In the genomic region with DNA sequence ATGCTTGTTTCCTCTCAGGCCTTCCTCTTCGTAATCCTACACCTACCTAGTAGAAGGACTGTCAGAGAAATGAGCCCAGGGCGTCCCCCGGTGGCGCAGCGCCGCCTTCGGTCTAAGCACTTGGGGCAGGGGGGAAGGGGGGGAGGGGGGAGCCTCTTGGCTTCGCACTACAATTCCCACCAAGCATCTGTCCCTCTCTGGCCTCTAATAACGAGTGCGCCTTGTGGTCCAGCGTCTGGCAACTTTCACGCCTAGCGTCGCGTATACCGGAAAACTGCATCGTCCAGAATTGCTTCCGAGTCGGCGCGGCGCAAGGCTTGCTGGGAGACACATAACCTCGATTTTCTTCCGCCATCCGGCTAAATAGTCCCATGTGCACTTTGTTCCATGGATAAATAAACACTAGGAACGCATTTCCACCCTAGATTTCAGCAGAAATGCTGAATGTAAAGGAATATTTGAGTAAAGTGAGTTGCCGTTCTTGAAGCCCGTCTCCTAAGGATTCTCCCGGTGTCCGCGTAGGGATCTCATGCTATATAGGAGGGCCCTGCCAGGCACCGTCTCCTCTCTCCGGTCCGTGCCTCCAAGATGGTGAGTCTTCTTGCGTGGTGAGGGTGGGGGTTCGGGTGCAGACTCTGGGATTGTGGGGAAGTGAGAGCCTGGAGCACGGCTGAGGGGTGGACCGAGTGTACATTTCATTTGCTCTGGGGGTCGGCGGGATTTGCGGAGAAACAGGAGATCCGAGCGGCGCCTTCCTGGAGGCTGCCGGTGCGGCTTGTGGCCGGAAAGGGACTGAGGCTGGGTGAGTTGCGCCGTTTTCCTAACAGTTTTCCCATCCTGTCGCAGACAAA, we compare ENCODE assay signal across 1 cellular context.
A peak's percentile ranks its signal among the peaks of the same experiment; 100 is the strongest.
TF ChIP-seq lines count a peak whose summit lies in the region.

A gene (plus strand): TSS at position 340 of the 851 bp plus-strand sequence. CDS start 249 bp downstream, at position 589.

TF ChIP-seq in HEK293, 187 proteins besides CTCF, POLR2A, EP300 and RAD21 (continued from another document and continues in another):
- TF ChIP-seq, protein P1, sequence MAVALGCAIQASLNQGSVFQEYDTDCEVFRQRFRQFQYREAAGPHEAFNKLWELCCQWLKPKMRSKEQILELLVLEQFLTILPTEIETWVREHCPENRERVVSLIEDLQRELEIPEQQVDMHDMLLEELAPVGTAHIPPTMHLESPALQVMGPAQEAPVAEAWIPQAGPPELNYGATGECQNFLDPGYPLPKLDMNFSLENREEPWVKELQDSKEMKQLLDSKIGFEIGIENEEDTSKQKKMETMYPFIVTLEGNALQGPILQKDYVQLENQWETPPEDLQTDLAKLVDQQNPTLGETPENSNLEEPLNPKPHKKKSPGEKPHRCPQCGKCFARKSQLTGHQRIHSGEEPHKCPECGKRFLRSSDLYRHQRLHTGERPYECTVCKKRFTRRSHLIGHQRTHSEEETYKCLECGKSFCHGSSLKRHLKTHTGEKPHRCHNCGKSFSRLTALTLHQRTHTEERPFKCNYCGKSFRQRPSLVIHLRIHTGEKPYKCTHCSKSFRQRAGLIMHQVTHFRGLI (tag by site-specific recombination; IDR thresholded peaks at IDR 0.05), result peak; percentile 41; the same call in 1 of the 2 replicates
- TF ChIP-seq GLIS1 (tag by site-specific recombination; IDR thresholded peaks at IDR 0.05) (peak; percentile 47; the same call in 1 of the 2 replicates), ZNF626 (tag by site-specific recombination; IDR thresholded peaks at IDR 0.05) (no peak), ZIC2 (tag by site-specific recombination; IDR thresholded peaks at IDR 0.05) (peak; percentile 55), OVOL3 (tag by site-specific recombination; IDR thresholded peaks at IDR 0.05) (peak; percentile 70; the same call in 1 of the 2 replicates), ZNF19 (tag by site-specific recombination; IDR thresholded peaks at IDR 0.05; ENCODE audit: low read depth) (no peak), ZXDB (tag by site-specific recombination; IDR thresholded peaks at IDR 0.05) (peak; percentile 99), ZNF10 (tag by site-specific recombination; IDR thresholded peaks at IDR 0.05) (peak; percentile 84), ZNF600 (tag by site-specific recombination; IDR thresholded peaks at IDR 0.05) (peak; percentile 66; the same call in 1 of the 2 replicates), IKZF3 (tag by site-specific recombination; IDR thresholded peaks at IDR 0.05) (no peak), WT1 (tag by site-specific recombination; IDR thresholded peaks at IDR 0.05) (peak; percentile 71; the same call in 1 of the 2 replicates), ZNF274 (IDR thresholded peaks at IDR 0.05; ENCODE audit: low read length) (no peak), ZNF274 (tag by site-specific recombination; IDR thresholded peaks at IDR 0.05; ENCODE audit: borderline replicate concordance) (no peak), ZNF223 (tag by site-specific recombination; IDR thresholded peaks at IDR 0.05) (0 out of 2 replicates have a peak, but pooled peaks have one; percentile 41), ZEB2 (tag by site-specific recombination; IDR thresholded peaks at IDR 0.05) (peak; percentile 100), EGR2 (tag by site-specific recombination; IDR thresholded peaks at IDR 0.05; ENCODE audit: low read depth) (no peak), REPIN1 (tag by site-specific recombination; IDR thresholded peaks at IDR 0.05; ENCODE audit: low read depth) (peak; percentile 93), ZNF239 (tag by site-specific recombination; IDR thresholded peaks at IDR 0.05) (no peak), SETDB1 (IDR thresholded peaks at IDR 0.05; ENCODE audit: insufficient read length, low read length) (peak; percentile 16), ZNF843 (tag by site-specific recombination; IDR thresholded peaks at IDR 0.05) (peak; percentile 77), HOXA7 (CRISPR knock-in tag; IDR thresholded peaks at IDR 0.05; ENCODE audit: borderline replicate concordance) (no peak), YY1 (tag by site-specific recombination; IDR thresholded peaks at IDR 0.05) (peak; percentile 94), ZNF140 (tag by site-specific recombination; IDR thresholded peaks at IDR 0.05) (no peak), ZNF830 (tag by site-specific recombination; IDR thresholded peaks at IDR 0.05; ENCODE audit: low read depth) (no peak), ZNF544 (tag by site-specific recombination; IDR thresholded peaks at IDR 0.05) (no peak), ZNF121 (tag by site-specific recombination; IDR thresholded peaks at IDR 0.05) (no peak), ZNF157 (tag by site-specific recombination; IDR thresholded peaks at IDR 0.05) (0 out of 2 replicates have a peak, but pooled peaks have one; percentile 47), ZNF423 (tag by site-specific recombination; IDR thresholded peaks at IDR 0.05) (no peak), ZNF48 (tag by site-specific recombination; IDR thresholded peaks at IDR 0.05) (no peak), ZFP3 (tag by site-specific recombination; IDR thresholded peaks at IDR 0.05; ENCODE audit: low read depth) (no peak), ZNF138 (tag by site-specific recombination; IDR thresholded peaks at IDR 0.05; ENCODE audit: borderline replicate concordance) (no peak), ZNF623 (tag by site-specific recombination; IDR thresholded peaks at IDR 0.05) (peak; percentile 61), ZFP69B (tag by site-specific recombination; IDR thresholded peaks at IDR 0.05) (peak; percentile 90), ZNF211 (tag by site-specific recombination; IDR thresholded peaks at IDR 0.05; ENCODE audit: low read depth) (no peak), ZNF202 (tag by site-specific recombination; IDR thresholded peaks at IDR 0.05; ENCODE audit: borderline replicate concordance) (no peak), ZSCAN23 (tag by site-specific recombination; IDR thresholded peaks at IDR 0.05) (peak; percentile 96), ZNF433 (tag by site-specific recombination; IDR thresholded peaks at IDR 0.05; ENCODE audit: low read depth) (no peak), ZNF184 (tag by site-specific recombination; IDR thresholded peaks at IDR 0.05) (no peak)
- TF ChIP-seq, protein P2, sequence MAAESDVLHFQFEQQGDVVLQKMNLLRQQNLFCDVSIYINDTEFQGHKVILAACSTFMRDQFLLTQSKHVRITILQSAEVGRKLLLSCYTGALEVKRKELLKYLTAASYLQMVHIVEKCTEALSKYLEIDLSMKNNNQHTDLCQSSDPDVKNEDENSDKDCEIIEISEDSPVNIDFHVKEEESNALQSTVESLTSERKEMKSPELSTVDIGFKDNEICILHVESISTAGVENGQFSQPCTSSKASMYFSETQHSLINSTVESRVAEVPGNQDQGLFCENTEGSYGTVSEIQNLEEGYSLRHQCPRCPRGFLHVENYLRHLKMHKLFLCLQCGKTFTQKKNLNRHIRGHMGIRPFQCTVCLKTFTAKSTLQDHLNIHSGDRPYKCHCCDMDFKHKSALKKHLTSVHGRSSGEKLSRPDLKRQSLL (tag by site-specific recombination; IDR thresholded peaks at IDR 0.05), result no peak
- TF ChIP-seq, protein P3, sequence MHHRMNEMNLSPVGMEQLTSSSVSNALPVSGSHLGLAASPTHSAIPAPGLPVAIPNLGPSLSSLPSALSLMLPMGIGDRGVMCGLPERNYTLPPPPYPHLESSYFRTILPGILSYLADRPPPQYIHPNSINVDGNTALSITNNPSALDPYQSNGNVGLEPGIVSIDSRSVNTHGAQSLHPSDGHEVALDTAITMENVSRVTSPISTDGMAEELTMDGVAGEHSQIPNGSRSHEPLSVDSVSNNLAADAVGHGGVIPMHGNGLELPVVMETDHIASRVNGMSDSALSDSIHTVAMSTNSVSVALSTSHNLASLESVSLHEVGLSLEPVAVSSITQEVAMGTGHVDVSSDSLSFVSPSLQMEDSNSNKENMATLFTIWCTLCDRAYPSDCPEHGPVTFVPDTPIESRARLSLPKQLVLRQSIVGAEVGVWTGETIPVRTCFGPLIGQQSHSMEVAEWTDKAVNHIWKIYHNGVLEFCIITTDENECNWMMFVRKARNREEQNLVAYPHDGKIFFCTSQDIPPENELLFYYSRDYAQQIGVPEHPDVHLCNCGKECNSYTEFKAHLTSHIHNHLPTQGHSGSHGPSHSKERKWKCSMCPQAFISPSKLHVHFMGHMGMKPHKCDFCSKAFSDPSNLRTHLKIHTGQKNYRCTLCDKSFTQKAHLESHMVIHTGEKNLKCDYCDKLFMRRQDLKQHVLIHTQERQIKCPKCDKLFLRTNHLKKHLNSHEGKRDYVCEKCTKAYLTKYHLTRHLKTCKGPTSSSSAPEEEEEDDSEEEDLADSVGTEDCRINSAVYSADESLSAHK (tag by site-specific recombination; IDR thresholded peaks at IDR 0.05), result peak; percentile 81
- TF ChIP-seq, protein P4, sequence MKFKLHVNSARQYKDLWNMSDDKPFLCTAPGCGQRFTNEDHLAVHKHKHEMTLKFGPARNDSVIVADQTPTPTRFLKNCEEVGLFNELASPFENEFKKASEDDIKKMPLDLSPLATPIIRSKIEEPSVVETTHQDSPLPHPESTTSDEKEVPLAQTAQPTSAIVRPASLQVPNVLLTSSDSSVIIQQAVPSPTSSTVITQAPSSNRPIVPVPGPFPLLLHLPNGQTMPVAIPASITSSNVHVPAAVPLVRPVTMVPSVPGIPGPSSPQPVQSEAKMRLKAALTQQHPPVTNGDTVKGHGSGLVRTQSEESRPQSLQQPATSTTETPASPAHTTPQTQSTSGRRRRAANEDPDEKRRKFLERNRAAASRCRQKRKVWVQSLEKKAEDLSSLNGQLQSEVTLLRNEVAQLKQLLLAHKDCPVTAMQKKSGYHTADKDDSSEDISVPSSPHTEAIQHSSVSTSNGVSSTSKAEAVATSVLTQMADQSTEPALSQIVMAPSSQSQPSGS (tag by site-specific recombination; IDR thresholded peaks at IDR 0.05; ENCODE audit: low read depth), result no peak
- TF ChIP-seq, protein P5, sequence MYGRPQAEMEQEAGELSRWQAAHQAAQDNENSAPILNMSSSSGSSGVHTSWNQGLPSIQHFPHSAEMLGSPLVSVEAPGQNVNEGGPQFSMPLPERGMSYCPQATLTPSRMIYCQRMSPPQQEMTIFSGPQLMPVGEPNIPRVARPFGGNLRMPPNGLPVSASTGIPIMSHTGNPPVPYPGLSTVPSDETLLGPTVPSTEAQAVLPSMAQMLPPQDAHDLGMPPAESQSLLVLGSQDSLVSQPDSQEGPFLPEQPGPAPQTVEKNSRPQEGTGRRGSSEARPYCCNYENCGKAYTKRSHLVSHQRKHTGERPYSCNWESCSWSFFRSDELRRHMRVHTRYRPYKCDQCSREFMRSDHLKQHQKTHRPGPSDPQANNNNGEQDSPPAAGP (tag by site-specific recombination; IDR thresholded peaks at IDR 0.05), result peak; percentile 97
- TF ChIP-seq, protein P6, sequence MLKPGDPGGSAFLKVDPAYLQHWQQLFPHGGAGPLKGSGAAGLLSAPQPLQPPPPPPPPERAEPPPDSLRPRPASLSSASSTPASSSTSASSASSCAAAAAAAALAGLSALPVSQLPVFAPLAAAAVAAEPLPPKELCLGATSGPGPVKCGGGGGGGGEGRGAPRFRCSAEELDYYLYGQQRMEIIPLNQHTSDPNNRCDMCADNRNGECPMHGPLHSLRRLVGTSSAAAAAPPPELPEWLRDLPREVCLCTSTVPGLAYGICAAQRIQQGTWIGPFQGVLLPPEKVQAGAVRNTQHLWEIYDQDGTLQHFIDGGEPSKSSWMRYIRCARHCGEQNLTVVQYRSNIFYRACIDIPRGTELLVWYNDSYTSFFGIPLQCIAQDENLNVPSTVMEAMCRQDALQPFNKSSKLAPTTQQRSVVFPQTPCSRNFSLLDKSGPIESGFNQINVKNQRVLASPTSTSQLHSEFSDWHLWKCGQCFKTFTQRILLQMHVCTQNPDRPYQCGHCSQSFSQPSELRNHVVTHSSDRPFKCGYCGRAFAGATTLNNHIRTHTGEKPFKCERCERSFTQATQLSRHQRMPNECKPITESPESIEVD (tag by site-specific recombination; IDR thresholded peaks at IDR 0.05), result peak; percentile 54
- TF ChIP-seq, protein P7, sequence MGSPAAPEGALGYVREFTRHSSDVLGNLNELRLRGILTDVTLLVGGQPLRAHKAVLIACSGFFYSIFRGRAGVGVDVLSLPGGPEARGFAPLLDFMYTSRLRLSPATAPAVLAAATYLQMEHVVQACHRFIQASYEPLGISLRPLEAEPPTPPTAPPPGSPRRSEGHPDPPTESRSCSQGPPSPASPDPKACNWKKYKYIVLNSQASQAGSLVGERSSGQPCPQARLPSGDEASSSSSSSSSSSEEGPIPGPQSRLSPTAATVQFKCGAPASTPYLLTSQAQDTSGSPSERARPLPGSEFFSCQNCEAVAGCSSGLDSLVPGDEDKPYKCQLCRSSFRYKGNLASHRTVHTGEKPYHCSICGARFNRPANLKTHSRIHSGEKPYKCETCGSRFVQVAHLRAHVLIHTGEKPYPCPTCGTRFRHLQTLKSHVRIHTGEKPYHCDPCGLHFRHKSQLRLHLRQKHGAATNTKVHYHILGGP (tag by site-specific recombination; IDR thresholded peaks at IDR 0.05), result no peak; the same call in 1 of the 2 replicates
- TF ChIP-seq, protein P8, sequence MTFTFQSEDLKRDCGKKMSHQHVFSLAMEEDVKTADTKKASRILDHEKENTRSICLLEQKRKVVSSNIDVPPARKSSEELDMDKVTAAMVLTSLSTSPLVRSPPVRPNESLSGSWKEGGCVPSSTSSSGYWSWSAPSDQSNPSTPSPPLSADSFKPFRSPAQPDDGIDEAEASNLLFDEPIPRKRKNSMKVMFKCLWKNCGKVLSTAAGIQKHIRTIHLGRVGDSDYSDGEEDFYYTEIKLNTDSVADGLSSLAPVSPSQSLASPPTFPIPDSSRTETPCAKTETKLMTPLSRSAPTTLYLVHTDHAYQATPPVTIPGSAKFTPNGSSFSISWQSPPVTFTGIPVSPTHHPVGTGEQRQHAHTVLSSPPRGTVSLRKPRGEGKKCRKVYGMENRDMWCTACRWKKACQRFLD (tag by site-specific recombination; IDR thresholded peaks at IDR 0.05), result no peak
- TF ChIP-seq, protein P9, sequence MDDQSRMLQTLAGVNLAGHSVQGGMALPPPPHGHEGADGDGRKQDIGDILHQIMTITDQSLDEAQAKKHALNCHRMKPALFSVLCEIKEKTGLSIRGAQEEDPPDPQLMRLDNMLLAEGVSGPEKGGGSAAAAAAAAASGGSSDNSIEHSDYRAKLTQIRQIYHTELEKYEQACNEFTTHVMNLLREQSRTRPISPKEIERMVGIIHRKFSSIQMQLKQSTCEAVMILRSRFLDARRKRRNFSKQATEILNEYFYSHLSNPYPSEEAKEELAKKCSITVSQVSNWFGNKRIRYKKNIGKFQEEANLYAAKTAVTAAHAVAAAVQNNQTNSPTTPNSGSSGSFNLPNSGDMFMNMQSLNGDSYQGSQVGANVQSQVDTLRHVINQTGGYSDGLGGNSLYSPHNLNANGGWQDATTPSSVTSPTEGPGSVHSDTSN (CRISPR knock-in tag; IDR thresholded peaks at IDR 0.05), result peak; percentile 73
- TF ChIP-seq, protein P10, sequence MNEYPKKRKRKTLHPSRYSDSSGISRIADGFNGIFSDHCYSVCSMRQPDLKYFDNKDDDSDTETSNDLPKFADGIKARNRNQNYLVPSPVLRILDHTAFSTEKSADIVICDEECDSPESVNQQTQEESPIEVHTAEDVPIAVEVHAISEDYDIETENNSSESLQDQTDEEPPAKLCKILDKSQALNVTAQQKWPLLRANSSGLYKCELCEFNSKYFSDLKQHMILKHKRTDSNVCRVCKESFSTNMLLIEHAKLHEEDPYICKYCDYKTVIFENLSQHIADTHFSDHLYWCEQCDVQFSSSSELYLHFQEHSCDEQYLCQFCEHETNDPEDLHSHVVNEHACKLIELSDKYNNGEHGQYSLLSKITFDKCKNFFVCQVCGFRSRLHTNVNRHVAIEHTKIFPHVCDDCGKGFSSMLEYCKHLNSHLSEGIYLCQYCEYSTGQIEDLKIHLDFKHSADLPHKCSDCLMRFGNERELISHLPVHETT (tag by site-specific recombination; IDR thresholded peaks at IDR 0.05), result peak; percentile 100
